11 cellular contexts compared by ENCODE assay signal in the genomic region with DNA sequence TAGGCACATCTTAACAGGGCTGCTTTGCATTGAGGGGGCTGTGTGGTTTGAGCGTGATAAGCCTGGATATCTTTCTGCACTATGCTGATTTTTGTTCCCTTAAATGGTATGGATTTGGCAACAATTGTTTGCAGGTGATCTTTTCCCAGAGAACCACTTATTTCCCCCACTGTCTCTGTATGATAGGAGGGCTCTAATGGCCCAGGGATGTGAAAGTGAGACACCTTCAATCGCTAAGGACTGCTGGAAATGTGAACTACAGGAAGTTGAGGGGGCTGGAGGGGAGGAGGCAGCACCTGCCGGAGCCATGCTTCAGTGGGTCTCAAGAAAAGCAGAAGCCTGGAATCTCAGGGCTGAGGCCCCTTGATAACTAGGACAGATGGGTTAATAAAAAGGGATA. TPM values are rescaled to one million over a fixed set of nuclear protein-coding genes. Genes with fewer than 3 reads are reported as not detected.
DNase-seq lines count a peak whose midpoint lies in the region; ATAC-seq and TF ChIP-seq lines count a peak whose summit lies in the region.
"Had no signal": no experiment of that assay in that cellular context is flagged by ENCODE, and none has a peak within 500 bp of the region (broad histone marks: within the 10 kb centered on the region; RNA-seq: fewer than 3 reads in every experiment).

No MANE protein-coding gene starts in this region.

- no peak overlapping the region for H3K4me3 Mint-ChIP-seq in activated CD8-positive, alpha-beta memory T cell treated with anti-CD3 and anti-CD28 coated beads, Interleukin-2, amount 10 ng/mL, durations not matched to agents 7 days and 5 days
- no peak overlapping the region for H3K4me3 Mint-ChIP-seq in activated naive CD4-positive, alpha-beta T cell treated with anti-CD3 and anti-CD28 coated beads, Interleukin-2, amount 10 ng/mL, durations not matched to agents 7 days and 5 days

- H2AK5ac ChIP-seq in mesenchymal stem cell (ENCODE audit: low read length, severe bottlenecking) = no peak overlapping the region

- no peaks in the 10 kb centered on the region for H3K4me1 Mint-ChIP-seq in activated CD8-positive, alpha-beta memory T cell treated with anti-CD3 and anti-CD28 coated beads, Interleukin-2, amount 10 ng/mL, durations not matched to agents 7 days and 5 days
- no peaks in the 10 kb centered on the region for H3K4me1 Mint-ChIP-seq in activated naive CD4-positive, alpha-beta T cell treated with anti-CD3 and anti-CD28 coated beads, Interleukin-2, amount 10 ng/mL, durations not matched to agents 7 days and 5 days

- no peak overlapping the region for H3K27ac Mint-ChIP-seq in activated CD8-positive, alpha-beta memory T cell treated with anti-CD3 and anti-CD28 coated beads, Interleukin-2, amount 10 ng/mL, durations not matched to agents 7 days and 5 days
- H3K27ac Mint-ChIP-seq in activated naive CD4-positive, alpha-beta T cell treated with anti-CD3 and anti-CD28 coated beads, Interleukin-2, amount 10 ng/mL, durations not matched to agents 7 days and 5 days = no peak overlapping the region

- H4K8ac ChIP-seq in mesenchymal stem cell (ENCODE audit: low read length) = no peak overlapping the region

- DNase-seq in activated CD8-positive, alpha-beta memory T cell treated with anti-CD3 and anti-CD28 coated beads, Interleukin-2, amount 10 ng/mL, durations not matched to agents 7 days and 5 days = peak; percentile 12
- DNase-seq in activated CD8-positive, alpha-beta memory T cell treated with anti-CD3 and anti-CD28 coated beads, Interleukin-2, amount 50 U/mL, for 4 hours = no peak
- DNase-seq in NCI-H187 (lab: John Stamatoyannopoulos, UW) = peak; percentile 28 to 59
- DNase-seq in activated T-cell treated with anti-CD3 and anti-CD28 coated beads, Interleukin-2, amount 50 U/mL, for 48 hours = no peak
- DNase-seq in activated naive CD4-positive, alpha-beta T cell treated with anti-CD3 and anti-CD28 coated beads, Interleukin-2, amount 10 ng/mL, durations not matched to agents 7 days and 5 days = no peak
- DNase-seq in mesenchymal stem cell = no peak
- DNase-seq: ACHN, activated gamma-delta T cell treated with Interleukin-2 at 50 U/mL for 16 hours, NCI-H226 had no signal

- no peak overlapping the region for H3K9ac ChIP-seq in parathyroid adenoma
- no peak overlapping the region for H3K9ac ChIP-seq in mesenchymal stem cell (ENCODE audit: low read length)

- H2BK12ac ChIP-seq in mesenchymal stem cell (ENCODE audit: low read length in 2 of 2) = no peak overlapping the region

- H3K27ac ChIP-seq in parathyroid adenoma = peak overlapping the region; percentile 39
- no peak overlapping the region for H3K27ac ChIP-seq in mesenchymal stem cell (ENCODE audit: low read length, poor library complexity, severe bottlenecking)

- H3K4ac ChIP-seq in mesenchymal stem cell (ENCODE audit: low read depth in 1 of 2, low read length in 2 of 2) = no peak overlapping the region

- no peak overlapping the region for H4K91ac ChIP-seq in mesenchymal stem cell (ENCODE audit: low read length)

- 75% methylated on average over 2 of the region's 3 CpGs for WGBS in mesenchymal stem cell

- H3K27me3 Mint-ChIP-seq in activated CD8-positive, alpha-beta memory T cell treated with anti-CD3 and anti-CD28 coated beads, Interleukin-2, amount 10 ng/mL, durations not matched to agents 7 days and 5 days = peaks cover 35% of the 10 kb centered on the region
- H3K27me3 Mint-ChIP-seq in activated naive CD4-positive, alpha-beta T cell treated with anti-CD3 and anti-CD28 coated beads, Interleukin-2, amount 10 ng/mL, durations not matched to agents 7 days and 5 days = peaks cover 22% of the 10 kb centered on the region

- no peaks in the 10 kb centered on the region for H3K9me3 Mint-ChIP-seq in activated CD8-positive, alpha-beta memory T cell treated with anti-CD3 and anti-CD28 coated beads, Interleukin-2, amount 10 ng/mL, durations not matched to agents 7 days and 5 days (ENCODE audit: low read depth)
- no peaks in the 10 kb centered on the region for H3K9me3 Mint-ChIP-seq in activated naive CD4-positive, alpha-beta T cell treated with anti-CD3 and anti-CD28 coated beads, Interleukin-2, amount 10 ng/mL, durations not matched to agents 7 days and 5 days

- TF ChIP-seq CTCF in parathyroid adenoma (IDR thresholded peaks at IDR 0.05) = no peak

- H2BK5ac ChIP-seq in mesenchymal stem cell (ENCODE audit: low read depth, low read length, poor library complexity, severe bottlenecking) = no peak overlapping the region

- H2BK15ac ChIP-seq in mesenchymal stem cell (ENCODE audit: low read depth, poor library complexity, severe bottlenecking) = no peak overlapping the region

- H3K23ac ChIP-seq in mesenchymal stem cell (ENCODE audit: low read length in 2 of 2) = no peak overlapping the region

- H3K36me3 ChIP-seq in parathyroid adenoma (ENCODE audit: control insufficient read depth, insufficient read depth, low read length) = no peaks in the 10 kb centered on the region
- no peaks in the 10 kb centered on the region for H3K36me3 ChIP-seq in mesenchymal stem cell (ENCODE audit: control insufficient read depth in 1 of 2, insufficient read depth in 2 of 2, low read depth in 1 of 2, low read length in 2 of 2)

- peaks cover 48% of the 10 kb centered on the region for H3K79me2 ChIP-seq in parathyroid adenoma

- H3K9me3 ChIP-seq in parathyroid adenoma (ENCODE audit: control insufficient read depth, low read length) = no peaks in the 10 kb centered on the region
- H3K9me3 ChIP-seq in mesenchymal stem cell (ENCODE audit: control insufficient read depth, low read length) = peaks cover 4% of the 10 kb centered on the region

- no peak overlapping the region for H3K4me3 ChIP-seq in parathyroid adenoma (ENCODE audit: low read depth, low read length)
- H3K4me3 ChIP-seq in mesenchymal stem cell (ENCODE audit: insufficient read depth in 1 of 2, low read depth in 1 of 2, low read length in 2 of 2) = no peak overlapping the region

- CTCF ChIA-PET in activated CD8-positive, alpha-beta memory T cell treated with anti-CD3 and anti-CD28 coated beads, Interleukin-2, amount 10 ng/mL, durations not matched to agents 7 days and 5 days (lab: Charles Lee) = interaction anchor here (0.6 kb wide), 1 partner anchor 81 kb away, joined by 3 read pairs; no protein-coding TSS in a partner anchor
- CTCF ChIA-PET in activated naive CD4-positive, alpha-beta T cell treated with anti-CD3 and anti-CD28 coated beads, Interleukin-2, amount 10 ng/mL, durations not matched to agents 7 days and 5 days (lab: Charles Lee) = no interaction called here

- no peak overlapping the region for H3K18ac ChIP-seq in mesenchymal stem cell (ENCODE audit: low read depth in 1 of 2, low read length in 2 of 2)

- no peaks in the 10 kb centered on the region for H3K36me3 Mint-ChIP-seq in activated CD8-positive, alpha-beta memory T cell treated with anti-CD3 and anti-CD28 coated beads, Interleukin-2, amount 10 ng/mL, durations not matched to agents 7 days and 5 days
- no peaks in the 10 kb centered on the region for H3K36me3 Mint-ChIP-seq in activated naive CD4-positive, alpha-beta T cell treated with anti-CD3 and anti-CD28 coated beads, Interleukin-2, amount 10 ng/mL, durations not matched to agents 7 days and 5 days

- H3K79me1 ChIP-seq in mesenchymal stem cell (replicated peaks; ENCODE audit: low read length, poor library complexity, severe bottlenecking) = peaks cover 6% of the 10 kb centered on the region

- no peak for ATAC-seq in activated CD8-positive, alpha-beta memory T cell treated with anti-CD3 and anti-CD28 coated beads, Interleukin-2, amount 10 ng/mL, durations not matched to agents 7 days and 5 days
- peak; percentile 47 for ATAC-seq in HG02840 (IDR thresholded peaks at IDR 0.05; ENCODE audit: low FRiP score, unreplicated experiment)

- peaks cover 17% of the 10 kb centered on the region for H3K4me1 ChIP-seq in parathyroid adenoma
- peaks cover 2% of the 10 kb centered on the region for H3K4me1 ChIP-seq in mesenchymal stem cell (ENCODE audit: control insufficient read depth, insufficient read depth, low read depth, low read length)

- H3K14ac ChIP-seq in mesenchymal stem cell (ENCODE audit: low read length in 2 of 2) = no peak overlapping the region

- no peak overlapping the region for H2BK120ac ChIP-seq in mesenchymal stem cell (ENCODE audit: low read depth, low read length)

- H3K4me2 ChIP-seq in parathyroid adenoma (ENCODE audit: low read length) (peak overlapping the region; percentile 25), mesenchymal stem cell (ENCODE audit: low read length, poor library complexity, severe bottlenecking) (no peak overlapping the region)

- H3K27me3 ChIP-seq in parathyroid adenoma (ENCODE audit: control insufficient read depth, insufficient read depth, low read length) (no peaks in the 10 kb centered on the region), mesenchymal stem cell (ENCODE audit: control insufficient read depth in 1 of 2, insufficient read depth in 1 of 2, low read length in 2 of 2) (peaks cover 0 to 67% of the 10 kb centered on the region in 2 experiments)

- H2AFZ ChIP-seq in parathyroid adenoma (no peak overlapping the region), mesenchymal stem cell (ENCODE audit: low read depth, low read length) (no peak overlapping the region)

RNA-seq across cellular contexts. Expression of a gene that starts 29.4 kb away (rescaled TPM):
- under 1 TPM; 0.26 to 0.28 TPM for total RNA-seq in activated CD8-positive, alpha-beta memory T cell treated with anti-CD3 and anti-CD28 coated beads, Interleukin-2, amount 10 ng/mL, durations not matched to agents 7 days and 5 days
- polyA plus RNA-seq in mesenchymal stem cell (2013, experiment 1 of 2) = 23.7 TPM
- 22.9 TPM for polyA plus RNA-seq in mesenchymal stem cell (2013, experiment 2 of 2)

Comparison
In these comparisons a context has a peak if more than half of its experiments do, and no peak if none do; other contexts are left out.
1. DNase-seq: peak in activated CD8-positive, alpha-beta memory T cell treated with anti-CD3 and anti-CD28 coated beads, Interleukin-2, amount 10 ng/mL, durations not matched to agents 7 days and 5 days (single experiment) and NCI-H187 (2 of 2); none in activated CD8-positive, alpha-beta memory T cell treated with anti-CD3 and anti-CD28 coated beads, Interleukin-2, amount 50 U/mL, for 4 hours (single experiment), activated T-cell treated with anti-CD3 and anti-CD28 coated beads, Interleukin-2, amount 50 U/mL, for 48 hours (0 of 2), activated naive CD4-positive, alpha-beta T cell treated with anti-CD3 and anti-CD28 coated beads, Interleukin-2, amount 10 ng/mL, durations not matched to agents 7 days and 5 days (single experiment) and mesenchymal stem cell (single experiment).